Comparison of ENCODE assay signal across 23 cellular contexts in genomic region chr1:184531296-184531695, GRCh38.
"Had no signal": no experiment of that assay in that cellular context is flagged by ENCODE, and none has a peak within 500 bp of the region (broad histone marks: within the 10 kb centered on the region; RNA-seq: fewer than 3 reads in every experiment).

No MANE protein-coding gene starts in this region.

- H3K4me1 Mint-ChIP-seq: activated CD4-positive, alpha-beta T cell treated with anti-CD3 and anti-CD28 coated beads, Interleukin-2, amount 10 ng/mL, durations not matched to agents 7 days and 5 days had no signal

- H3K4me3 ChIP-seq: right lobe of liver, smooth muscle cell, thoracic aorta had no signal

- H3K4me2 ChIP-seq: smooth muscle cell had no signal

- H3K27me3 Mint-ChIP-seq: stimulated activated naive B cell treated with anti-CD40 and anti-IgM and Interleukin-4, amounts not matched to agents 10 μg/mL and 1 μg/mL and 100 μg/mL, for 72 hours; type B pancreatic cell had no signal

- H3K9me3 Mint-ChIP-seq: activated CD4-positive, alpha-beta T cell treated with anti-CD3 and anti-CD28 coated beads, Interleukin-2, amount 10 ng/mL, durations not matched to agents 7 days and 5 days; neural crest cell had no signal

- ATAC-seq: activated naive CD4-positive, alpha-beta T cell treated with anti-CD3 and anti-CD28 coated beads, Interleukin-2, amount 50 U/mL, for 72 hours; right lobe of liver; stimulated activated naive B cell treated with anti-CD40 and anti-IgM and Interleukin-4, amounts not matched to agents 10 μg/mL and 1 μg/mL and 100 μg/mL, for 72 hours had no signal

- H3K4me3 Mint-ChIP-seq: activated CD4-positive, alpha-beta T cell treated with anti-CD3 and anti-CD28 coated beads, Interleukin-2, amount 10 ng/mL, durations not matched to agents 7 days and 5 days; neural crest cell; stimulated activated naive B cell treated with anti-CD40 and anti-IgM and Interleukin-4, amounts not matched to agents 10 μg/mL and 1 μg/mL and 100 μg/mL, for 72 hours; type B pancreatic cell had no signal

- H3K36me3 Mint-ChIP-seq: activated naive CD4-positive, alpha-beta T cell treated with anti-CD3 and anti-CD28 coated beads, Interleukin-2, amount 50 U/mL, for 72 hours; stimulated activated naive B cell treated with anti-CD40 and anti-IgM and Interleukin-4, amounts not matched to agents 10 μg/mL and 1 μg/mL and 100 μg/mL, for 72 hours had no signal

- H3K27me3 ChIP-seq: brain microvascular endothelial cell, right lobe of liver had no signal

- H3K27ac Mint-ChIP-seq: activated CD4-positive, alpha-beta T cell treated with anti-CD3 and anti-CD28 coated beads, Interleukin-2, amount 10 ng/mL, durations not matched to agents 7 days and 5 days; activated naive CD4-positive, alpha-beta T cell treated with anti-CD3 and anti-CD28 coated beads, Interleukin-2, amount 50 U/mL, for 72 hours; stimulated activated naive B cell treated with anti-CD40 and anti-IgM and Interleukin-4, amounts not matched to agents 10 μg/mL and 1 μg/mL and 100 μg/mL, for 72 hours; type B pancreatic cell had no signal

- H3K9me3 ChIP-seq: right lobe of liver, thoracic aorta had no signal

- DNase-seq: activated CD4-positive, alpha-beta T cell treated with anti-CD3 and anti-CD28 coated beads, Interleukin-2, amount 10 ng/mL, durations not matched to agents 7 days and 5 days; activated CD4-positive, CD25-positive, alpha-beta regulatory T cell treated with anti-CD3 and anti-CD28 coated beads, Interleukin-2, amount 50 U/mL, for 72 hours; activated T-cell treated with anti-CD3 and anti-CD28 coated beads, Interleukin-2, amount 50 U/mL, for 1 hour; aorta; brain microvascular endothelial cell; central memory CD4-positive, alpha-beta T cell; dermis blood vessel endothelial cell; effector CD8-positive, alpha-beta T cell; foreskin melanocyte; glutamatergic neuron; hypothalamus; occipital lobe; right lobe of liver; stimulated activated CD4-positive, alpha-beta T cell treated with anti-CD3 and anti-CD28 coated beads, Interleukin-15, amount 100 ng/mL, for 24 hours; stimulated activated CD8-positive, alpha-beta memory T cell treated with anti-CD3 and anti-CD28 coated beads, Interleukin-4, amount 100 ng/mL, for 48 hours; stimulated activated naive B cell treated with anti-CD40 and anti-IgM and Interleukin-4, amounts not matched to agents 10 μg/mL and 1 μg/mL and 100 μg/mL, for 72 hours; T-helper 1 cell; WERI-Rb-1 had no signal

- H3K36me3 ChIP-seq: brain microvascular endothelial cell, right lobe of liver, thoracic aorta, WERI-Rb-1 had no signal

- H3K4me1 ChIP-seq: right lobe of liver had no signal

- H3K27ac ChIP-seq: brain microvascular endothelial cell, right lobe of liver, thoracic aorta, WERI-Rb-1 had no signal
